8 cellular contexts compared by ENCODE assay signal in the genomic region with DNA sequence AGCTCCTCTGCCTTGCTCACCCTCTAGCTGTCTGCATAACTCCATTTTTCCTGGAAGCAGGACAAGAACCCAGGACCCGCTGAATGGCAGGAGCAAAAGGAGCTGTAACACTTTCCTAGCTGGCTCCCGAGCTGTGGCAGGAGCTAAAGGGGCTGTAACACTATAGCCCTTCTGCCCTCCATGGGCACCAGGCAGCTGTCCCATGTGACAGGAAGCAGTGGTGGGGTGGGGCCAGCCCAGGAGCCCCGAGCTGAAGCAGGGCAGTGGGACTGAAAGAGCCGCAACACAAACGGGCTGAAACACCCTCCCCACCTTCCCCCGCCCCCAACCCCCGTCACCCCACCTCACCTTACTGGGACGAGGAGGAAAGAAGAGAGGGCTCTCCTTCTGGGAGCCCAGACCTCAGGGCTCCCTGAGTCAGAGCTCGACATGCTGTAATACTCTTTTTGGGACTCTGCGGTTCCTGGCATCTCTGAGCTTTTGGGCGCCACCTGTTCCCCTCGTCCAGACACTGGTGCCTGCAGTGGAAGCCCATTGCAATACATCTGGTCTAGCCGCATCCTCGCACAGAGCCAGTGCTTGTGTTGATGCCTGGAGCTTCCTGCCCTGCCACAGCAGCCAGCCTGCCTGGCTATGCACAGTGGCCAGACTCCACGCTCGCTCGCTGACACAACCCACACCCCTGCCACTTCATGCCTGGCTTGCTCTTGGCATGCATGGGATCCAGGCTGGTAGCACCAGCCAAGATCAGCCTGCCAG.
DNase-seq lines count a peak whose midpoint lies in the region; ATAC-seq lines count a peak whose summit lies in the region.

No MANE protein-coding gene starts in this region.

- peaks cover 10% of the 10 kb centered on the region for H3K4me1 Mint-ChIP-seq in activated naive CD8-positive, alpha-beta T cell (ENCODE audit: low read depth)

- H3K9me3 Mint-ChIP-seq in activated naive CD8-positive, alpha-beta T cell (ENCODE audit: low read depth) = no peaks in the 10 kb centered on the region

- H3K27ac Mint-ChIP-seq in activated naive CD8-positive, alpha-beta T cell = peak overlapping the region; percentile 23

- ATAC-seq in GM21825 (IDR thresholded peaks at IDR 0.05; ENCODE audit: unreplicated experiment) (peak; percentile 88), GM21786 (IDR thresholded peaks at IDR 0.05; ENCODE audit: unreplicated experiment) (no peak)

- no peaks in the 10 kb centered on the region for H3K27me3 Mint-ChIP-seq in activated naive CD8-positive, alpha-beta T cell

- H3K36me3 Mint-ChIP-seq in activated naive CD8-positive, alpha-beta T cell = no peaks in the 10 kb centered on the region

- DNase-seq in NCI-H2029 treated with DMSO at 0.1 percent for 48 hours (lab: John Stamatoyannopoulos, UW) (peak; percentile 54), middle frontal gyrus (ENCODE audit: extremely low spot score, low spot score) (no peak), DMS53 treated with DMSO at 0.1 percent for 48 hours (lab: John Stamatoyannopoulos, UW; ENCODE audit: unreplicated experiment) (no peak), GF-D8 (lab: John Stamatoyannopoulos, UW) (no peak)
- peak; percentile 1 to 6 (median 2) for DNase-seq in stimulated activated CD4-positive, alpha-beta T cell treated with anti-CD3 and anti-CD28 coated beads, TNF-alpha, amount 100 ng/mL, for 4 hours (ENCODE audit: low read depth in 3 of 3)

- peak overlapping the region; percentile 59 for H3K4me3 Mint-ChIP-seq in activated naive CD8-positive, alpha-beta T cell

Comparison
In these comparisons a context has a peak if more than half of its experiments do, and no peak if none do; other contexts are left out.
1. DNase-seq: peak in NCI-H2029 treated with DMSO at 0.1 percent for 48 hours (single experiment) and stimulated activated CD4-positive, alpha-beta T cell treated with anti-CD3 and anti-CD28 coated beads, TNF-alpha, amount 100 ng/mL, for 4 hours (3 of 3); none in middle frontal gyrus (single experiment), DMS53 treated with DMSO at 0.1 percent for 48 hours (single experiment) and GF-D8 (single experiment).